ENCODE assay signal across 2 cellular contexts in the genomic region with DNA sequence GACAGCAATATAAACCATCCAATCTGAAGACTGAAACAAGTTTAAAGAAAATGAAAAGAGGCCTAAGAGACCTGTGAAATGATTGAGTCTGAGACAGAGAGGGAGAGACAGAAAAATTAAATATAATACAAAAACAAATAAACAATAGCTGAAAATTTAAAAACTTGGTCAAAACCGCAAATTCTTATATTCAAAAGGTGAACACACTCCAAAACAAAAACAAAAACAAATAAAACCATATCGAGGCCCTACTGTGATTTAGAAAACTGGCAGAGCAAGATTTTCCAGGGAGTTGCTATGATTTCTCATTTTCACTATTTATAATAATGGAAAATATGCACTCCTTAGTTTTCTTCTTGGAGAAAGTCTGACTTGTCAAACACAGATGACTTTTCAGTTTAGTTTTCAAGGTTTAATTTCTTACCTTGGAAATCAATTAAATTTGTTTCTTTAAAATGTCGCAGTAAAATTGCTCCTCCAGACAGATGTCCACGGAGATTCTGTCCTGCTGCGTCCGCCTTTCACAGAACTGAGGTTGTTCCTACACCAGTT.
TF ChIP-seq lines count a peak whose summit lies in the region.

No MANE protein-coding gene starts in this region.

TF ChIP-seq in SK-N-SH, 30 proteins besides CTCF, POLR2A, EP300 and RAD21 (continued from another document):
- TF ChIP-seq IRF3 (IDR thresholded peaks at IDR 0.05; ENCODE audit: low read depth, low read length) (no peak), JUND (IDR thresholded peaks at IDR 0.05) (no peak), FOXJ3 (CRISPR knock-in tag; IDR thresholded peaks at IDR 0.05) (no peak), RCOR1 (IDR thresholded peaks at IDR 0.05; ENCODE audit: low read length) (no peak), NFIC (IDR thresholded peaks at IDR 0.05; ENCODE audit: borderline replicate concordance) (no peak), SMC3 (IDR thresholded peaks at IDR 0.05; ENCODE audit: low read depth, low read length) (no peak), POLR2AphosphoS5 (IDR thresholded peaks at IDR 0.05; ENCODE audit: low read depth, low read length) (no peak), FOXM1 (IDR thresholded peaks at IDR 0.05; ENCODE audit: low read depth) (no peak), YY1 (IDR thresholded peaks at IDR 0.05; ENCODE audit: low read depth) (no peak)
- TF ChIP-seq, protein P1, sequence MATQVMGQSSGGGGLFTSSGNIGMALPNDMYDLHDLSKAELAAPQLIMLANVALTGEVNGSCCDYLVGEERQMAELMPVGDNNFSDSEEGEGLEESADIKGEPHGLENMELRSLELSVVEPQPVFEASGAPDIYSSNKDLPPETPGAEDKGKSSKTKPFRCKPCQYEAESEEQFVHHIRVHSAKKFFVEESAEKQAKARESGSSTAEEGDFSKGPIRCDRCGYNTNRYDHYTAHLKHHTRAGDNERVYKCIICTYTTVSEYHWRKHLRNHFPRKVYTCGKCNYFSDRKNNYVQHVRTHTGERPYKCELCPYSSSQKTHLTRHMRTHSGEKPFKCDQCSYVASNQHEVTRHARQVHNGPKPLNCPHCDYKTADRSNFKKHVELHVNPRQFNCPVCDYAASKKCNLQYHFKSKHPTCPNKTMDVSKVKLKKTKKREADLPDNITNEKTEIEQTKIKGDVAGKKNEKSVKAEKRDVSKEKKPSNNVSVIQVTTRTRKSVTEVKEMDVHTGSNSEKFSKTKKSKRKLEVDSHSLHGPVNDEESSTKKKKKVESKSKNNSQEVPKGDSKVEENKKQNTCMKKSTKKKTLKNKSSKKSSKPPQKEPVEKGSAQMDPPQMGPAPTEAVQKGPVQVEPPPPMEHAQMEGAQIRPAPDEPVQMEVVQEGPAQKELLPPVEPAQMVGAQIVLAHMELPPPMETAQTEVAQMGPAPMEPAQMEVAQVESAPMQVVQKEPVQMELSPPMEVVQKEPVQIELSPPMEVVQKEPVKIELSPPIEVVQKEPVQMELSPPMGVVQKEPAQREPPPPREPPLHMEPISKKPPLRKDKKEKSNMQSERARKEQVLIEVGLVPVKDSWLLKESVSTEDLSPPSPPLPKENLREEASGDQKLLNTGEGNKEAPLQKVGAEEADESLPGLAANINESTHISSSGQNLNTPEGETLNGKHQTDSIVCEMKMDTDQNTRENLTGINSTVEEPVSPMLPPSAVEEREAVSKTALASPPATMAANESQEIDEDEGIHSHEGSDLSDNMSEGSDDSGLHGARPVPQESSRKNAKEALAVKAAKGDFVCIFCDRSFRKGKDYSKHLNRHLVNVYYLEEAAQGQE (IDR thresholded peaks at IDR 0.05; ENCODE audit: low read depth, low read length), result no peak
- TF ChIP-seq, protein P2, sequence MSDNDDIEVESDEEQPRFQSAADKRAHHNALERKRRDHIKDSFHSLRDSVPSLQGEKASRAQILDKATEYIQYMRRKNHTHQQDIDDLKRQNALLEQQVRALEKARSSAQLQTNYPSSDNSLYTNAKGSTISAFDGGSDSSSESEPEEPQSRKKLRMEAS (IDR thresholded peaks at IDR 0.05; ENCODE audit: low read depth), result no peak

TF ChIP-seq in SK-N-SH treated with all-trans-retinoic acid at 6 μM for 48 hours, 23 proteins besides CTCF, POLR2A, EP300 and RAD21 (continued from another document):
- TF ChIP-seq CREB5 (CRISPR knock-in tag; IDR thresholded peaks at IDR 0.05; ENCODE audit: low read depth), result no peak
- no peak for TF ChIP-seq GLIS3 (CRISPR knock-in tag; IDR thresholded peaks at IDR 0.05)
- TF ChIP-seq OSR1 (CRISPR knock-in tag; IDR thresholded peaks at IDR 0.05), result no peak
TF ChIP-seq in SK-N-SH treated with all-trans-retinoic acid at 6 μM for 48 hours: peak in this region for 0.
